Comparison of ENCODE assay signal across 1 cellular context in the genomic region with DNA sequence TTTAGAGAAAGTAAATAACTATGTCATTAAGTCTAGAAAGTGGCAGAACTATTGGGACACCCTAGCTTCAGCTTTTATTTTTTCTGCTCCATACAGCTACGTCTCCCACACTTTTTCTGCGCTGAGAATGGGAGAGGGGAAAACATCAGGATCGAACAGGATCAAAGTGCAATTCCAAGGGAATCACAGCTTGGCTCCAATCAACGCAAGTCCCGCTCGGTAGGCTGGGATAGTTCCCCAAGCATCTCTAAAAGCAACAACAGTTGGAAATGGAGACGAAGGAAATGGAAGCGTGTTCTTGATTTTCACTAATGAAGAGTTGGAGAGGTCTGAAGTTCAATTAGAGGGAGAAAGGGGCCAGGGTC.
TF ChIP-seq lines count a peak whose summit lies in the region.

No MANE protein-coding gene starts in this region.

TF ChIP-seq in HCT116, 20 proteins besides CTCF, POLR2A, EP300 and RAD21 (continued from another document):
- TF ChIP-seq REST (IDR thresholded peaks at IDR 0.05; ENCODE audit: low read depth) (no peak), TCF7L2 (IDR thresholded peaks at IDR 0.05; ENCODE audit: borderline replicate concordance, extremely low read depth, insufficient read depth, insufficient read length) (no peak), EZH2 (IDR thresholded peaks at IDR 0.05) (no peak), ZNF274 (IDR thresholded peaks at IDR 0.05; ENCODE audit: low read depth, low read length) (no peak), YY1 (IDR thresholded peaks at IDR 0.05; ENCODE audit: extremely low read depth, insufficient replicate concordance, low read depth, low read length) (no peak), SP1 (IDR thresholded peaks at IDR 0.05; ENCODE audit: low read depth) (no peak), EZH2phosphoT487 (IDR thresholded peaks at IDR 0.05; ENCODE audit: borderline replicate concordance) (no peak), ZFX (IDR thresholded peaks at IDR 0.05) (no peak), ATF3 (IDR thresholded peaks at IDR 0.05) (no peak), CBX3 (IDR thresholded peaks at IDR 0.05; ENCODE audit: low read depth) (no peak), FOSL1 (IDR thresholded peaks at IDR 0.05; ENCODE audit: low read depth) (no peak)
- TF ChIP-seq, protein P1, sequence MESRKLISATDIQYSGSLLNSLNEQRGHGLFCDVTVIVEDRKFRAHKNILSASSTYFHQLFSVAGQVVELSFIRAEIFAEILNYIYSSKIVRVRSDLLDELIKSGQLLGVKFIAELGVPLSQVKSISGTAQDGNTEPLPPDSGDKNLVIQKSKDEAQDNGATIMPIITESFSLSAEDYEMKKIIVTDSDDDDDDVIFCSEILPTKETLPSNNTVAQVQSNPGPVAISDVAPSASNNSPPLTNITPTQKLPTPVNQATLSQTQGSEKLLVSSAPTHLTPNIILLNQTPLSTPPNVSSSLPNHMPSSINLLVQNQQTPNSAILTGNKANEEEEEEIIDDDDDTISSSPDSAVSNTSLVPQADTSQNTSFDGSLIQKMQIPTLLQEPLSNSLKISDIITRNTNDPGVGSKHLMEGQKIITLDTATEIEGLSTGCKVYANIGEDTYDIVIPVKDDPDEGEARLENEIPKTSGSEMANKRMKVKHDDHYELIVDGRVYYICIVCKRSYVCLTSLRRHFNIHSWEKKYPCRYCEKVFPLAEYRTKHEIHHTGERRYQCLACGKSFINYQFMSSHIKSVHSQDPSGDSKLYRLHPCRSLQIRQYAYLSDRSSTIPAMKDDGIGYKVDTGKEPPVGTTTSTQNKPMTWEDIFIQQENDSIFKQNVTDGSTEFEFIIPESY (IDR thresholded peaks at IDR 0.05; ENCODE audit: extremely low read depth, insufficient replicate concordance, low read length) = no peak
